Comparison of ENCODE assay signal across 15 cellular contexts in the genomic region with DNA sequence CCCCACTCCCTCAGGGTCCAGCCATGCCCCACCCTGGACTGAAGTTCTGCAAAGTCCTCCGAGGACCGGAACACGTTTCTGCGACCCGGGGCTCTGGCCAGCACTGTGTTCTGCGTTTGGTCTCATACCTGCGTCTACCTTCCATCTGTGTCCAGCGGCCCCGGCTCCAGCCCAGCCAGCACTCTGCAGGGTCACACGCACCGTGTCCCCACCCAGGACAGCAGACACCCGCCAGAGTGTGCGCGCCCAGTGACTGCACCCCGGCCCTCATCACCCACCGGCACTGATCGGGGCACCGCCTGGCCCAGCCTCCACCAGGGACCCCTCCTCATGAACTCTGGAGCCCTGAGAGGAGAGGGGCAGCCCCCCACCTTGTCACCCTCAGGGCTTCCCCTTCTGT.
"Had no signal": no experiment of that assay in that cellular context is flagged by ENCODE, and none has a peak within 500 bp of the region (broad histone marks: within the 10 kb centered on the region; RNA-seq: fewer than 3 reads in every experiment).

No MANE protein-coding gene starts in this region.

- H3K36me3 ChIP-seq: cardiac muscle cell, WERI-Rb-1 had no signal

- H3K9me3 ChIP-seq: suprapubic skin, transverse colon had no signal

- H3K4me3 Mint-ChIP-seq: activated naive CD8-positive, alpha-beta T cell treated with anti-CD3 and anti-CD28 coated beads, Interleukin-2, amount 10 ng/mL, durations not matched to agents 7 days and 5 days; naive thymus-derived CD8-positive, alpha-beta T cell had no signal

- H3K27ac ChIP-seq: cardiac muscle cell, suprapubic skin, transverse colon, WERI-Rb-1 had no signal

- H3K27ac Mint-ChIP-seq: activated naive CD8-positive, alpha-beta T cell treated with anti-CD3 and anti-CD28 coated beads, Interleukin-2, amount 10 ng/mL, durations not matched to agents 7 days and 5 days; naive thymus-derived CD8-positive, alpha-beta T cell had no signal

- H3K4me3 ChIP-seq: cardiac muscle cell, suprapubic skin, transverse colon had no signal

- DNase-seq: activated CD4-positive, alpha-beta T cell treated with anti-CD3 and anti-CD28 coated beads, Interleukin-2, amount 50 U/mL, for 48 hours; activated naive CD8-positive, alpha-beta T cell treated with anti-CD3 and anti-CD28 coated beads, Interleukin-2, amount 10 ng/mL, durations not matched to agents 7 days and 5 days; amygdala; erythroblast; foreskin melanocyte; head of caudate nucleus; kidney glomerular epithelial cell; mesendoderm; nucleus accumbens; stimulated activated naive CD4-positive, alpha-beta T cell treated with Interleukin-2 at 50 U/mL for 16 hours; transverse colon; WERI-Rb-1 had no signal

- H3K27me3 ChIP-seq: cardiac muscle cell, suprapubic skin, transverse colon had no signal

- H3K4me1 ChIP-seq: suprapubic skin had no signal

- H3K9me3 Mint-ChIP-seq: activated naive CD8-positive, alpha-beta T cell treated with anti-CD3 and anti-CD28 coated beads, Interleukin-2, amount 10 ng/mL, durations not matched to agents 7 days and 5 days; naive thymus-derived CD8-positive, alpha-beta T cell had no signal

- H3K27me3 Mint-ChIP-seq: activated naive CD8-positive, alpha-beta T cell treated with anti-CD3 and anti-CD28 coated beads, Interleukin-2, amount 10 ng/mL, durations not matched to agents 7 days and 5 days had no signal

- ATAC-seq: naive thymus-derived CD8-positive, alpha-beta T cell had no signal
